26 cellular contexts compared by ENCODE assay signal in genomic region chr4:113550510-113550909, GRCh38.
"Had no signal": no experiment of that assay in that cellular context is flagged by ENCODE, and none has a peak within 500 bp of the region (broad histone marks: within the 10 kb centered on the region; RNA-seq: fewer than 3 reads in every experiment).

No MANE protein-coding gene starts in this region.

- H3K9me3 Mint-ChIP-seq: activated B cell treated with CpG ODN at 0.5 μM for 24 hours; activated CD4-positive, alpha-beta T cell treated with anti-CD3 and anti-CD28 coated beads, Interleukin-2, amount 10 ng/mL, durations not matched to agents 24 days and 14 days; activated T-cell treated with anti-CD3 and anti-CD28 coated beads, Interleukin-2, amount 50 U/mL, for 72 hours; activated T-helper 2 cell treated with anti-CD3 and anti-CD28 coated beads, Interferon-gamma antibody, Interleukin-2, Interleukin-4, amounts not matched to agents 10 μg/mL and 5 μg/mL and 100 μg/mL, durations not matched to agents 14 hours and 24 hours and 36 hours; brain had no signal

- DNase-seq: activated B cell treated with CpG ODN at 0.5 μM for 24 hours; activated CD4-positive, alpha-beta T cell treated with anti-CD3 and anti-CD28 coated beads for 1 hour; activated CD4-positive, alpha-beta T cell treated with anti-CD3 and anti-CD28 coated beads, Interleukin-2, amount 10 ng/mL, durations not matched to agents 24 days and 14 days; activated CD4-positive, alpha-beta T cell treated with anti-CD3 and anti-CD28 coated beads, Interleukin-2, amount 50 U/mL, for 48 hours; activated gamma-delta T cell treated with Interleukin-2 at 50 U/mL for 16 hours; activated naive CD4-positive, alpha-beta T cell treated with anti-CD3 and anti-CD28 coated beads, Interleukin-2, amount 50 U/mL, for 16 hours; activated T-cell treated with anti-CD3 and anti-CD28 coated beads, Interleukin-2, amount 50 U/mL, for 72 hours; amygdala; KBM-7; NCI-H1092; NCI-H1417; NCI-H1930; NCI-H2171; NCI-H2227 treated with DMSO at 0.1 percent for 48 hours; NCI-H526; NCI-H774; NK-92 treated with Interleukin-12 subunit alpha and Interleukin-12 subunit beta, amount 100 ng/mL, for 24 hours; Peyer's patch; Right ventricle myocardium superior; SJCRH30; T-helper 17 cell; T-helper 9 cell had no signal

- H3K27me3 ChIP-seq: cardiac muscle cell, Peyer's patch, SJCRH30 had no signal

- H3K9me3 ChIP-seq: Peyer's patch, SJCRH30 had no signal

- H3K36me3 ChIP-seq: SJCRH30 had no signal

- H3K27ac ChIP-seq: cardiac muscle cell, Peyer's patch, RWPE1, SJCRH30 had no signal

- H3K4me3 Mint-ChIP-seq: activated B cell treated with CpG ODN at 0.5 μM for 24 hours; activated CD4-positive, alpha-beta T cell treated with anti-CD3 and anti-CD28 coated beads, Interleukin-2, amount 10 ng/mL, durations not matched to agents 24 days and 14 days; activated T-cell treated with anti-CD3 and anti-CD28 coated beads, Interleukin-2, amount 50 U/mL, for 72 hours; brain; T-helper 17 cell had no signal

- H3K27ac Mint-ChIP-seq: activated B cell treated with CpG ODN at 0.5 μM for 24 hours; activated CD4-positive, alpha-beta T cell treated with anti-CD3 and anti-CD28 coated beads, Interleukin-2, amount 10 ng/mL, durations not matched to agents 24 days and 14 days; activated T-cell treated with anti-CD3 and anti-CD28 coated beads, Interleukin-2, amount 50 U/mL, for 72 hours; activated T-helper 2 cell treated with anti-CD3 and anti-CD28 coated beads, Interferon-gamma antibody, Interleukin-2, Interleukin-4, amounts not matched to agents 10 μg/mL and 5 μg/mL and 100 μg/mL, durations not matched to agents 14 hours and 24 hours and 36 hours; T-helper 17 cell had no signal

- ATAC-seq: activated T-cell treated with anti-CD3 and anti-CD28 coated beads, Interleukin-2, amount 50 U/mL, for 72 hours; T-helper 17 cell had no signal

- H3K4me3 ChIP-seq: cardiac muscle cell, Peyer's patch, SJCRH30 had no signal

- H3K27me3 Mint-ChIP-seq: activated B cell treated with CpG ODN at 0.5 μM for 24 hours; activated CD4-positive, alpha-beta T cell treated with anti-CD3 and anti-CD28 coated beads, Interleukin-2, amount 10 ng/mL, durations not matched to agents 24 days and 14 days; brain; T-helper 17 cell had no signal
